ENCODE assay signal across 18 cellular contexts in the genomic region with DNA sequence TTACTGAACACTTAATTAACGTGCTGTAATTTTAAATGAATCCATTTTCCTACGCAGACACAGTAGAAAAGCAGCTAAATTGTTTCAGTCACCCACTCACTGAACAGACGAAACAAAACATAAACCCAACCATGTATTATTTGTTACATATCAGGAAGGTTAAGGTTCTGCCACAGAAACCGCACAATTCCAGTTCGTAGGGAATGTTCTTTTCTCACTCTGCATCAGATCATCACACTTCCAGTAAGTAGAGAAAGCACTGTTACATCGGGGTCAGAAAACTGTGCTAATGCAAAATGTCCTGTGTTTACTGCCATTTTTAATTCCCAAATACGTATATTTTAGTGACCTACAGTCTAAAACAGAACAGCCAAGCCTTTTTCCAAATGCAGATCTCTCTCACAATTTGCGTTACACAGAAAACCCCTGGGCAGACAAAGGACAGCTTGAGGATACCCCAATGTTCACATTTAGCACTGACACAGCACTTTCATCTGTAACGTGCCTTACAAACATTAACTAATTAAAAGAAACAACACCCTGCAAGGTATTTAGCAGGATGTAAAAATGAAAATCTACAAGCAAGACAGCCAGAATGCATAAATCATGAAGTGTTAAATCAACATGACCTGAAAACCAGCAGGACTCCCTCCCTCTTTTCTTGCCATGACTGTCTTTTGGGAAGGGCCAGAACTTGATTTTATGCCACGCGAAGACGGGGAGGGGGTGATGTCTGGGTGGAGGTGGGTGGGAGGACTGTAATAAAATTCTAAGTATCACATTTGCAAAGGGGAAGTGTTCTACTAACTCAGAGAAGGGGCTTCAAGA. TPM values are rescaled to one million over a fixed set of nuclear protein-coding genes. Genes with fewer than 3 reads are reported as not detected.
DNase-seq lines count a peak whose midpoint lies in the region; ATAC-seq, FAIRE-seq and TF ChIP-seq lines count a peak whose summit lies in the region.
"Had no signal": no experiment of that assay in that cellular context is flagged by ENCODE, and none has a peak within 500 bp of the region (broad histone marks: within the 10 kb centered on the region; RNA-seq: fewer than 3 reads in every experiment).

No MANE protein-coding gene starts in this region.

- no peak overlapping the region for H3K4me2 ChIP-seq in hepatocyte

- H3K36me3 Mint-ChIP-seq in WTC11, result peaks cover 23% of the 10 kb centered on the region
- H3K36me3 Mint-ChIP-seq: activated naive CD4-positive, alpha-beta T cell treated with anti-CD3 and anti-CD28 coated beads, Interleukin-2, amount 50 U/mL, for 72 hours had no signal

- no peak for FAIRE-seq in D721Med (lab: Jason Lieb, UNC)
- FAIRE-seq: G401.6 had no signal

- CTCF ChIA-PET in WTC11 (lab: Charles Lee), result interaction anchor here (0.7 to 1.0 kb wide), 2 partner anchors 10 to 36 kb away, joined by 3 read pairs; no protein-coding TSS in a partner anchor

- no peak overlapping the region for H3K4me3 ChIP-seq in HUES48 (ENCODE audit: low read depth, low read length)
- no peak overlapping the region for H3K4me3 ChIP-seq in hepatocyte
- H3K4me3 ChIP-seq: GM12878 had no signal

- H3K9me3 ChIP-seq in HUES48 (ENCODE audit: control insufficient read depth, insufficient read depth, low read length) (peaks cover 11% of the 10 kb centered on the region), hepatocyte (ENCODE audit: low read depth) (no peaks in the 10 kb centered on the region)

- no peak overlapping the region for H3K9ac ChIP-seq in HUES48 (ENCODE audit: low read depth, low read length)

- H3K4me1 ChIP-seq in HUES48 (ENCODE audit: control insufficient read depth, insufficient read depth, low read length) (peaks cover 31% of the 10 kb centered on the region), hepatocyte (ENCODE audit: insufficient read depth) (peaks cover 5% of the 10 kb centered on the region)

- H3K27me3 Mint-ChIP-seq in WTC11 (ENCODE audit: low read depth), result peaks cover 39% of the 10 kb centered on the region

- H3K27ac Mint-ChIP-seq in WTC11, result 0 out of 2 replicates have a peak overlapping the region, but pooled peaks have one; percentile 48
- H3K27ac Mint-ChIP-seq: activated CD4-positive, alpha-beta T cell treated with anti-CD3 and anti-CD28 coated beads, Interleukin-2, amount 10 ng/mL, durations not matched to agents 24 days and 14 days; activated naive CD4-positive, alpha-beta T cell treated with anti-CD3 and anti-CD28 coated beads, Interleukin-2, amount 50 U/mL, for 72 hours; effector memory CD8-positive, alpha-beta T cell had no signal

- no peaks in the 10 kb centered on the region for H3K27me3 ChIP-seq in HUES48 (ENCODE audit: control insufficient read depth, insufficient read depth, low read length)
- H3K27me3 ChIP-seq in hepatocyte, result no peaks in the 10 kb centered on the region

- no peaks in the 10 kb centered on the region for H3K9me2 ChIP-seq in hepatocyte (replicated peaks; ENCODE audit: insufficient read depth)

- peaks cover 22% of the 10 kb centered on the region for H3K9me3 Mint-ChIP-seq in WTC11
- H3K9me3 Mint-ChIP-seq: activated CD4-positive, alpha-beta T cell treated with anti-CD3 and anti-CD28 coated beads, Interleukin-2, amount 10 ng/mL, durations not matched to agents 24 days and 14 days; activated naive CD4-positive, alpha-beta T cell treated with anti-CD3 and anti-CD28 coated beads, Interleukin-2, amount 50 U/mL, for 72 hours; effector memory CD8-positive, alpha-beta T cell had no signal

- no peak overlapping the region; the same call in 1 of the 2 replicates for H3K4me3 Mint-ChIP-seq in WTC11
- H3K4me3 Mint-ChIP-seq: activated CD4-positive, alpha-beta T cell treated with anti-CD3 and anti-CD28 coated beads, Interleukin-2, amount 10 ng/mL, durations not matched to agents 24 days and 14 days; effector memory CD8-positive, alpha-beta T cell had no signal

- DNase-seq in WTC11 (ENCODE audit: low spot score) (no peak), hepatocyte (ENCODE audit: low spot score) (no peak), renal cortical epithelial cell (ENCODE audit: low read depth) (peak; percentile 73), D721Med (ENCODE audit: insufficient read length, low spot score) (no peak), HCEC 1CT (no peak), NCI-H82 treated with DMSO at 0.1 percent for 48 hours (lab: John Stamatoyannopoulos, UW; ENCODE audit: unreplicated experiment) (no peak)
- DNase-seq: activated CD4-positive, alpha-beta T cell treated with anti-CD3 and anti-CD28 coated beads, Interleukin-2, amount 10 ng/mL, durations not matched to agents 24 days and 14 days; activated T-cell treated with anti-CD3 and anti-CD28 coated beads, Interleukin-2, amount 50 U/mL, for 1 hour; caudate nucleus; COR-L47; effector memory CD8-positive, alpha-beta T cell; NCI-H1930; NCI-H524 had no signal

- peaks cover 47% of the 10 kb centered on the region for H3K4me1 Mint-ChIP-seq in WTC11
- H3K4me1 Mint-ChIP-seq: activated CD4-positive, alpha-beta T cell treated with anti-CD3 and anti-CD28 coated beads, Interleukin-2, amount 10 ng/mL, durations not matched to agents 24 days and 14 days had no signal

- peak overlapping the region; percentile 13 for H3K27ac ChIP-seq in HUES48 (ENCODE audit: low read depth, low read length)
- peak overlapping the region; percentile 3 for H3K27ac ChIP-seq in hepatocyte

- POLR2A ChIA-PET in WTC11 (lab: Charles Lee), result no interaction called here

- no peaks in the 10 kb centered on the region for H4K20me1 ChIP-seq in hepatocyte (ENCODE audit: insufficient read depth, poor library complexity, severe bottlenecking)

- H3K79me2 ChIP-seq in hepatocyte, result no peaks in the 10 kb centered on the region

- ATAC-seq in WTC11, result no peak
- no peak for ATAC-seq in HG03520 (IDR thresholded peaks at IDR 0.05; ENCODE audit: unreplicated experiment)
- ATAC-seq: activated naive CD4-positive, alpha-beta T cell treated with anti-CD3 and anti-CD28 coated beads, Interleukin-2, amount 50 U/mL, for 72 hours; effector memory CD8-positive, alpha-beta T cell; GM12878 had no signal

- H2AFZ ChIP-seq in hepatocyte, result peak overlapping the region; percentile 16

- H3K36me3 ChIP-seq in HUES48 (ENCODE audit: control insufficient read depth, insufficient read depth, low read length) (no peaks in the 10 kb centered on the region), hepatocyte (replicated peaks; ENCODE audit: insufficient read depth, low read depth) (no peaks in the 10 kb centered on the region)

- TF ChIP-seq CTCF in WTC11 (IDR thresholded peaks at IDR 0.05) (no peak), hepatocyte (IDR thresholded peaks at IDR 0.05; ENCODE audit: poor library complexity) (no peak), D721Med (IDR thresholded peaks at IDR 0.05; ENCODE audit: insufficient read depth, missing control alignments) (no peak)

- 67% methylated on average over 12 of the region's 12 CpGs for WGBS in hepatocyte (ENCODE audit: low lambda C conversion rate, missing lambda C conversion rate)

TF ChIP-seq in WTC11, 78 proteins besides CTCF, POLR2A, EP300 and RAD21 (continues in another document):
- TF ChIP-seq, protein P1, sequence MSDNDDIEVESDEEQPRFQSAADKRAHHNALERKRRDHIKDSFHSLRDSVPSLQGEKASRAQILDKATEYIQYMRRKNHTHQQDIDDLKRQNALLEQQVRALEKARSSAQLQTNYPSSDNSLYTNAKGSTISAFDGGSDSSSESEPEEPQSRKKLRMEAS (CRISPR knock-in tag; IDR thresholded peaks at IDR 0.05), result no peak
- TF ChIP-seq, protein P2, sequence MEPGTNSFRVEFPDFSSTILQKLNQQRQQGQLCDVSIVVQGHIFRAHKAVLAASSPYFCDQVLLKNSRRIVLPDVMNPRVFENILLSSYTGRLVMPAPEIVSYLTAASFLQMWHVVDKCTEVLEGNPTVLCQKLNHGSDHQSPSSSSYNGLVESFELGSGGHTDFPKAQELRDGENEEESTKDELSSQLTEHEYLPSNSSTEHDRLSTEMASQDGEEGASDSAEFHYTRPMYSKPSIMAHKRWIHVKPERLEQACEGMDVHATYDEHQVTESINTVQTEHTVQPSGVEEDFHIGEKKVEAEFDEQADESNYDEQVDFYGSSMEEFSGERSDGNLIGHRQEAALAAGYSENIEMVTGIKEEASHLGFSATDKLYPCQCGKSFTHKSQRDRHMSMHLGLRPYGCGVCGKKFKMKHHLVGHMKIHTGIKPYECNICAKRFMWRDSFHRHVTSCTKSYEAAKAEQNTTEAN (CRISPR knock-in tag; IDR thresholded peaks at IDR 0.05), result no peak
- TF ChIP-seq GABPB1 (CRISPR knock-in tag; IDR thresholded peaks at IDR 0.05), result no peak
- no peak for TF ChIP-seq NFE2L1 (CRISPR knock-in tag; IDR thresholded peaks at IDR 0.05)
- no peak for TF ChIP-seq ZNF671 (CRISPR knock-in tag; IDR thresholded peaks at IDR 0.05)
- no peak for TF ChIP-seq ELF4 (CRISPR knock-in tag; IDR thresholded peaks at IDR 0.05; ENCODE audit: low read depth)
- TF ChIP-seq, protein P3, sequence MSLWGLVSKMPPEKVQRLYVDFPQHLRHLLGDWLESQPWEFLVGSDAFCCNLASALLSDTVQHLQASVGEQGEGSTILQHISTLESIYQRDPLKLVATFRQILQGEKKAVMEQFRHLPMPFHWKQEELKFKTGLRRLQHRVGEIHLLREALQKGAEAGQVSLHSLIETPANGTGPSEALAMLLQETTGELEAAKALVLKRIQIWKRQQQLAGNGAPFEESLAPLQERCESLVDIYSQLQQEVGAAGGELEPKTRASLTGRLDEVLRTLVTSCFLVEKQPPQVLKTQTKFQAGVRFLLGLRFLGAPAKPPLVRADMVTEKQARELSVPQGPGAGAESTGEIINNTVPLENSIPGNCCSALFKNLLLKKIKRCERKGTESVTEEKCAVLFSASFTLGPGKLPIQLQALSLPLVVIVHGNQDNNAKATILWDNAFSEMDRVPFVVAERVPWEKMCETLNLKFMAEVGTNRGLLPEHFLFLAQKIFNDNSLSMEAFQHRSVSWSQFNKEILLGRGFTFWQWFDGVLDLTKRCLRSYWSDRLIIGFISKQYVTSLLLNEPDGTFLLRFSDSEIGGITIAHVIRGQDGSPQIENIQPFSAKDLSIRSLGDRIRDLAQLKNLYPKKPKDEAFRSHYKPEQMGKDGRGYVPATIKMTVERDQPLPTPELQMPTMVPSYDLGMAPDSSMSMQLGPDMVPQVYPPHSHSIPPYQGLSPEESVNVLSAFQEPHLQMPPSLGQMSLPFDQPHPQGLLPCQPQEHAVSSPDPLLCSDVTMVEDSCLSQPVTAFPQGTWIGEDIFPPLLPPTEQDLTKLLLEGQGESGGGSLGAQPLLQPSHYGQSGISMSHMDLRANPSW (CRISPR knock-in tag; conservative IDR thresholded peaks at IDR 0.05; ENCODE audit: low read depth), result no peak

RNA-seq across cellular contexts. Expression of gene SKIL, which starts 34.8 kb away (rescaled TPM):
- total RNA-seq in WTC11 (2021) (181 to 190 TPM (median 188 TPM) in 3 replicates), hepatocyte (79.3 and 87.5 TPM in 2 replicates), renal cortical epithelial cell (153 and 190 TPM in 2 replicates)
- polyA plus RNA-seq in hepatocyte, result 28.3 and 28.9 TPM in 2 replicates
